Comparison of ENCODE assay signal across 1 cellular context in genomic region chr16:85348065-85348840, GRCh38.
TF ChIP-seq lines count a peak whose summit lies in the region.

No MANE protein-coding gene starts in this region.

TF ChIP-seq in HepG2, 621 proteins besides CTCF, POLR2A, EP300 and RAD21 (continued from another document):
- TF ChIP-seq ZNF710 (CRISPR knock-in tag; IDR thresholded peaks at IDR 0.05; ENCODE audit: borderline replicate concordance), result peak; percentile 24; the same call in 1 of the 2 replicates
TF ChIP-seq in HepG2: peak in this region for 4.
